8 cellular contexts compared by ENCODE assay signal in genomic region chr12:4648099-4648498, GRCh38. TPM values are rescaled to one million over a fixed set of nuclear protein-coding genes. Genes with fewer than 3 reads are reported as not detected.
DNase-seq lines count a peak whose midpoint lies in the region; ATAC-seq lines count a peak whose summit lies in the region.

No MANE protein-coding gene starts in this region.

- peaks cover 0 to 2% (median 0%) of the 10 kb centered on the region in 5 donors for H3K36me3 ChIP-seq in subcutaneous abdominal adipose tissue (ENCODE audit: control insufficient read depth in 5 of 5, insufficient read depth in 5 of 5, low read length in 5 of 5)

- ATAC-seq in HG02981 (IDR thresholded peaks at IDR 0.05; ENCODE audit: unreplicated experiment): peak; percentile 38

- no peaks in the 10 kb centered on the region for H3K9me3 ChIP-seq in subcutaneous abdominal adipose tissue (ENCODE audit: control insufficient read depth in 5 of 5, low read length in 5 of 5)

- peaks cover 36% of the 10 kb centered on the region for H3K4me1 Mint-ChIP-seq in activated naive CD8-positive, alpha-beta T cell treated with anti-CD3 and anti-CD28 coated beads for 36 hours
- peaks cover 42 to 57% of the 10 kb centered on the region in 2 donors for H3K4me1 Mint-ChIP-seq in immature natural killer cell

- peak overlapping the region; percentile 87 for H3K27ac ChIP-seq in subcutaneous abdominal adipose tissue (ENCODE audit: low read depth, low read length)

- no peaks in the 10 kb centered on the region for H3K27me3 ChIP-seq in subcutaneous abdominal adipose tissue (ENCODE audit: control insufficient read depth in 5 of 5, insufficient read depth in 4 of 5, low read length in 5 of 5)

- H3K4me3 Mint-ChIP-seq in activated naive CD8-positive, alpha-beta T cell treated with anti-CD3 and anti-CD28 coated beads for 36 hours: peak overlapping the region; percentile 95
- H3K4me3 Mint-ChIP-seq in immature natural killer cell: peak overlapping the region; percentile 92 to 98 (median 96)

- H3K27ac Mint-ChIP-seq in activated naive CD8-positive, alpha-beta T cell treated with anti-CD3 and anti-CD28 coated beads for 36 hours: peak overlapping the region; percentile 94
- peak overlapping the region; percentile 89 to 96 (median 93) for H3K27ac Mint-ChIP-seq in immature natural killer cell

- peaks cover 0 to 27% (median 24%) of the 10 kb centered on the region in 5 donors for H3K4me1 ChIP-seq in subcutaneous abdominal adipose tissue (ENCODE audit: control insufficient read depth in 5 of 5, insufficient read depth in 5 of 5, low read length in 5 of 5)

- peak overlapping the region; percentile 89 to 98 (median 94) for H3K9ac ChIP-seq in subcutaneous abdominal adipose tissue (ENCODE audit: low read length in 5 of 5)

- H3K36me3 Mint-ChIP-seq in activated naive CD8-positive, alpha-beta T cell treated with anti-CD3 and anti-CD28 coated beads for 36 hours: peaks cover 5% of the 10 kb centered on the region
- H3K36me3 Mint-ChIP-seq in immature natural killer cell: peaks cover 0 to 4% (median 0%) of the 10 kb centered on the region in 3 donors

- H3K27me3 Mint-ChIP-seq in activated naive CD8-positive, alpha-beta T cell treated with anti-CD3 and anti-CD28 coated beads for 36 hours: no peaks in the 10 kb centered on the region
- peaks cover 3 to 12% (median 5%) of the 10 kb centered on the region in 3 donors for H3K27me3 Mint-ChIP-seq in immature natural killer cell (ENCODE audit: low read depth in 3 of 3)

- H3K4me3 ChIP-seq in subcutaneous abdominal adipose tissue (ENCODE audit: low read depth in 1 of 5, low read length in 5 of 5): peak overlapping the region; percentile 88 to 98 (median 94)

- no peaks in the 10 kb centered on the region for H3K9me3 Mint-ChIP-seq in activated naive CD8-positive, alpha-beta T cell treated with anti-CD3 and anti-CD28 coated beads for 36 hours
- no peaks in the 10 kb centered on the region for H3K9me3 Mint-ChIP-seq in immature natural killer cell

- peak; percentile 9 for DNase-seq in GM03348 (ENCODE audit: low spot score)
- no peak for DNase-seq in activated naive CD8-positive, alpha-beta T cell treated with anti-CD3 and anti-CD28 coated beads for 36 hours
- no peak for DNase-seq in immature natural killer cell
- DNase-seq in C1 segment of cervical spinal cord (lab: John Stamatoyannopoulos, UW): no peak
- no peak for DNase-seq in EL
- no peak for DNase-seq in NCI-H1092 (lab: John Stamatoyannopoulos, UW)

RNA-seq across cellular contexts. Expression of gene AKAP3, which starts 0.8 kb away (rescaled TPM):
- 1 to 10 TPM; 2.1 to 2.7 TPM for total RNA-seq in activated naive CD8-positive, alpha-beta T cell treated with anti-CD3 and anti-CD28 coated beads for 36 hours
- 1 to 10 TPM in 1 of 3 donors, under 1 TPM in 1, not detected in 1; 0.11 to 2.0 TPM for polyA plus RNA-seq in immature natural killer cell

RNA-seq across cellular contexts. Expression of gene NDUFA9, which starts 0.8 kb away (rescaled TPM):
- 100 to 1,000 TPM; 148 to 150 TPM for total RNA-seq in activated naive CD8-positive, alpha-beta T cell treated with anti-CD3 and anti-CD28 coated beads for 36 hours
- 100 to 1,000 TPM; 148 to 267 (median 201) TPM for polyA plus RNA-seq in immature natural killer cell
